In genomic region chr16:2839650-2840450, GRCh38 we compare ENCODE assay signal across 2 cellular contexts.
TF ChIP-seq lines count a peak whose summit lies in the region.

No MANE protein-coding gene starts in this region.

TF ChIP-seq in HCT116, 20 proteins besides CTCF, POLR2A, EP300 and RAD21:
- no peak for TF ChIP-seq ZNF274 (IDR thresholded peaks at IDR 0.05; ENCODE audit: low read depth, low read length)
- no peak for TF ChIP-seq ZBTB33 (IDR thresholded peaks at IDR 0.05; ENCODE audit: extremely low read depth, insufficient replicate concordance, low read length)
- no peak for TF ChIP-seq TCF7L2 (IDR thresholded peaks at IDR 0.05; ENCODE audit: borderline replicate concordance, extremely low read depth, insufficient read depth, insufficient read length)
- no peak for TF ChIP-seq ZFX (IDR thresholded peaks at IDR 0.05)

TF ChIP-seq in H1, 55 proteins besides CTCF, POLR2A, EP300 and RAD21:
- TF ChIP-seq FOSL1 (IDR thresholded peaks at IDR 0.05; ENCODE audit: insufficient read depth, low read depth, low read length), result no peak
- no peak for TF ChIP-seq TEAD4 (IDR thresholded peaks at IDR 0.05; ENCODE audit: low read depth, low read length)
TF ChIP-seq in H1: peak in this region for 0.
